ENCODE assay signal across 8 cellular contexts in genomic region chr3:71504250-71505036, GRCh38.
DNase-seq lines count a peak whose midpoint lies in the region; ATAC-seq and TF ChIP-seq lines count a peak whose summit lies in the region.

No MANE protein-coding gene starts in this region.

- no peak for ATAC-seq in GM21360 (IDR thresholded peaks at IDR 0.05; ENCODE audit: unreplicated experiment)
- ATAC-seq in stimulated activated memory B cell treated with anti-CD40 and anti-IgM and Interleukin-4, amounts not matched to agents 10 μg/mL and 1 μg/mL and 100 μg/mL, for 72 hours: no peak

- H3K9me3 Mint-ChIP-seq in stimulated activated memory B cell treated with anti-CD40 and anti-IgM and Interleukin-4, amounts not matched to agents 10 μg/mL and 1 μg/mL and 100 μg/mL, for 72 hours: no peaks in the 10 kb centered on the region
- H3K9me3 Mint-ChIP-seq in endothelial cell (ENCODE audit: unreplicated experiment): no peaks in the 10 kb centered on the region

- H3K4me3 Mint-ChIP-seq in stimulated activated memory B cell treated with anti-CD40 and anti-IgM and Interleukin-4, amounts not matched to agents 10 μg/mL and 1 μg/mL and 100 μg/mL, for 72 hours: no peak overlapping the region
- no peak overlapping the region for H3K4me3 Mint-ChIP-seq in endothelial cell (ENCODE audit: unreplicated experiment)

- no peak overlapping the region for H3K27ac Mint-ChIP-seq in stimulated activated memory B cell treated with anti-CD40 and anti-IgM and Interleukin-4, amounts not matched to agents 10 μg/mL and 1 μg/mL and 100 μg/mL, for 72 hours
- no peak overlapping the region for H3K27ac Mint-ChIP-seq in endothelial cell (ENCODE audit: unreplicated experiment)

- no peak overlapping the region for H3K4me3 ChIP-seq in epithelial cell of esophagus (ENCODE audit: low read length)

- H3K27me3 Mint-ChIP-seq in stimulated activated memory B cell treated with anti-CD40 and anti-IgM and Interleukin-4, amounts not matched to agents 10 μg/mL and 1 μg/mL and 100 μg/mL, for 72 hours: no peaks in the 10 kb centered on the region
- no peaks in the 10 kb centered on the region for H3K27me3 Mint-ChIP-seq in endothelial cell (ENCODE audit: unreplicated experiment)

- no peaks in the 10 kb centered on the region for H3K36me3 Mint-ChIP-seq in stimulated activated memory B cell treated with anti-CD40 and anti-IgM and Interleukin-4, amounts not matched to agents 10 μg/mL and 1 μg/mL and 100 μg/mL, for 72 hours
- no peaks in the 10 kb centered on the region for H3K36me3 Mint-ChIP-seq in endothelial cell (ENCODE audit: low read depth, unreplicated experiment)

- TF ChIP-seq CTCF in epithelial cell of esophagus (IDR thresholded peaks at IDR 0.05; ENCODE audit: insufficient read depth, low read depth, low read length, missing control alignments) (no peak), endothelial cell (IDR thresholded peaks at IDR 0.05; ENCODE audit: unreplicated experiment) (no peak)

- DNase-seq in H4 (ENCODE audit: low spot score): peak; percentile 45
- DNase-seq in T1000 (lab: John Stamatoyannopoulos, UW): peak; percentile 49
- DNase-seq in epithelial cell of esophagus (ENCODE audit: low read depth): peak; percentile 93
- DNase-seq in stimulated activated CD4-positive, alpha-beta T cell treated with anti-CD3 and anti-CD28 coated beads, Interleukin-15, amount 100 ng/mL, for 24 hours: peak; percentile 68
- DNase-seq in endothelial cell (ENCODE audit: low spot score): no peak
- no peak for DNase-seq in SKM-1 (lab: John Stamatoyannopoulos, UW; ENCODE audit: unreplicated experiment)

- peaks cover 28% of the 10 kb centered on the region for H3K4me1 Mint-ChIP-seq in stimulated activated memory B cell treated with anti-CD40 and anti-IgM and Interleukin-4, amounts not matched to agents 10 μg/mL and 1 μg/mL and 100 μg/mL, for 72 hours
- H3K4me1 Mint-ChIP-seq in endothelial cell (ENCODE audit: unreplicated experiment): peaks cover 6% of the 10 kb centered on the region

Comparison
In these comparisons a context has a peak if more than half of its experiments do, and no peak if none do; other contexts are left out.
1. DNase-seq: peak in H4 (single experiment), T1000 (single experiment), epithelial cell of esophagus (single experiment) and stimulated activated CD4-positive, alpha-beta T cell treated with anti-CD3 and anti-CD28 coated beads, Interleukin-15, amount 100 ng/mL, for 24 hours (single experiment); none in endothelial cell (single experiment) and SKM-1 (single experiment).